Comparison of ENCODE assay signal across 1 cellular context in genomic region chr3:11323827-11324226, GRCh38.
TF ChIP-seq lines count a peak whose summit lies in the region.

No MANE protein-coding gene starts in this region.

TF ChIP-seq in GM23338, 12 proteins besides CTCF, POLR2A, EP300 and RAD21:
- TF ChIP-seq NANOG (IDR thresholded peaks at IDR 0.05; ENCODE audit: borderline replicate concordance) (no peak), JUNB (IDR thresholded peaks at IDR 0.05; ENCODE audit: unreplicated experiment) (no peak), EZH2phosphoT487 (IDR thresholded peaks at IDR 0.05; ENCODE audit: unreplicated experiment) (no peak), EZH2 (IDR thresholded peaks at IDR 0.05; ENCODE audit: low read depth, unreplicated experiment) (no peak), CREB1 (CRISPR knock-in tag; IDR thresholded peaks at IDR 0.05; ENCODE audit: low read depth) (no peak), STAT1 (IDR thresholded peaks at IDR 0.05; ENCODE audit: unreplicated experiment) (no peak), REST (IDR thresholded peaks at IDR 0.05; ENCODE audit: unreplicated experiment) (no peak), ZNF462 (CRISPR knock-in tag; IDR thresholded peaks at IDR 0.05) (no peak), ETS1 (IDR thresholded peaks at IDR 0.05) (no peak), POLR2AphosphoS5 (IDR thresholded peaks at IDR 0.05; ENCODE audit: low read depth) (no peak), ZNF331 (CRISPR knock-in tag; IDR thresholded peaks at IDR 0.05; ENCODE audit: low read depth) (no peak), ZNF114 (CRISPR knock-in tag; IDR thresholded peaks at IDR 0.05) (no peak)
